In genomic region chr16:28984619-28985135, GRCh38 we compare ENCODE assay signal across 8 cellular contexts. TPM values are rescaled to one million over a fixed set of nuclear protein-coding genes. Genes with fewer than 3 reads are reported as not detected.
DNase-seq lines count a peak whose midpoint lies in the region; ATAC-seq, FAIRE-seq and TF ChIP-seq lines count a peak whose summit lies in the region.

LAT (plus strand) TSS chr16:28985052; CDS start chr16:28985418, 366 bp downstream.

- H3K36me3 ChIP-seq in RWPE2 (ENCODE audit: low read depth) = peaks cover 28% of the 10 kb centered on the region
- peaks cover 4 to 10% of the 10 kb centered on the region in 2 donors for H3K36me3 ChIP-seq in small intestine (ENCODE audit: control insufficient read depth in 2 of 2, insufficient read depth in 2 of 2, low read length in 2 of 2)
- H3K36me3 ChIP-seq in prostate gland = peaks cover 0 to 9% of the 10 kb centered on the region in 2 donors

- no peak within 1 kb of the TSS for H3K27ac ChIP-seq in RWPE2 (ENCODE audit: poor library complexity, severe bottlenecking)
- H3K27ac ChIP-seq in small intestine (ENCODE audit: low read depth in 1 of 2, low read length in 1 of 2) = peak within 1 kb of the TSS; percentile 63 to 84
- no peak within 1 kb of the TSS for H3K27ac ChIP-seq in prostate gland

- peak; percentile 60 for ATAC-seq in GM18498 (IDR thresholded peaks at IDR 0.05; ENCODE audit: unreplicated experiment)
- peak; percentile 18; the same call in 1 of the 3 replicates for ATAC-seq in RWPE2 (ENCODE audit: low read depth)

- no peak for FAIRE-seq in small intestine (lab: Jason Lieb, UNC)

- H3K4me1 ChIP-seq in RWPE2 (ENCODE audit: insufficient read depth, poor library complexity, severe bottlenecking) (no peaks in the 10 kb centered on the region), small intestine (ENCODE audit: control insufficient read depth in 2 of 2, insufficient read depth in 1 of 2, low read depth in 1 of 2, low read length in 1 of 2) (no peaks in the 10 kb centered on the region), prostate gland (replicated peaks) (no peaks in the 10 kb centered on the region)

- H3K9me3 ChIP-seq in RWPE2 (ENCODE audit: severe bottlenecking) (no peaks in the 10 kb centered on the region), small intestine (ENCODE audit: control insufficient read depth, low read depth) (no peaks in the 10 kb centered on the region), prostate gland (no peaks in the 10 kb centered on the region)

- H3K27me3 ChIP-seq in RWPE2 (ENCODE audit: insufficient read depth, poor library complexity, severe bottlenecking) = no peaks in the 10 kb centered on the region
- no peaks in the 10 kb centered on the region for H3K27me3 ChIP-seq in small intestine (ENCODE audit: control insufficient read depth in 2 of 2, insufficient read depth in 2 of 2, low read length in 2 of 2)
- H3K27me3 ChIP-seq in prostate gland (replicated peaks; ENCODE audit: insufficient read depth) = no peaks in the 10 kb centered on the region

- TF ChIP-seq CTCF in RWPE2 (IDR thresholded peaks at IDR 0.05; ENCODE audit: poor library complexity, severe bottlenecking) (no peak), prostate gland (IDR thresholded peaks at IDR 0.05) (no peak)

- intact Hi-C loops in prostate gland (cut with DNase I) = no loop called here

- DNase-seq in RWPE2 (ENCODE audit: low spot score) (peak; percentile 49), activated gamma-delta T cell treated with Interleukin-2 at 50 U/mL for 16 hours (peak; percentile 85), small intestine (peak; percentile 27), prostate gland (ENCODE audit: low spot score) (no peak), inferior parietal cortex (ENCODE audit: extremely low spot score) (no peak), NCI-H524 treated with DMSO at 0.1 percent for 48 hours (lab: John Stamatoyannopoulos, UW) (no peak), AG08395 (ENCODE audit: low spot score) (no peak)

- no peak for TF ChIP-seq POLR2A in prostate gland (IDR thresholded peaks at IDR 0.05)

- WGBS in small intestine, 3 donors = 55 to 71% (median 59%) methylated on average over 14 to 24 of the region's 24 CpGs
- 74% methylated on average over 7 of the region's 24 CpGs for WGBS in prostate gland

- no peak within 1 kb of the TSS for H3K4me3 ChIP-seq in RWPE2 (ENCODE audit: severe bottlenecking)
- peak within 1 kb of the TSS; percentile 3 to 48 for H3K4me3 ChIP-seq in small intestine (ENCODE audit: low read depth in 1 of 2, low read length in 2 of 2)
- no peak within 1 kb of the TSS for H3K4me3 ChIP-seq in prostate gland

RNA-seq across cellular contexts. Expression of gene LAT, which starts in this region (rescaled TPM):
- polyA plus RNA-seq in small intestine = 10 to 100 TPM in 2 of 3 donors, 1 to 10 TPM in 1; 7.5 to 19.2 (median 13.2) TPM
- total RNA-seq in prostate gland = 1 to 10 TPM; 4.7 to 5.7 TPM

Comparison
In these comparisons a context has a peak if more than half of its experiments do, and no peak if none do; other contexts are left out.
1. DNase-seq: peak in RWPE2 (single experiment), activated gamma-delta T cell treated with Interleukin-2 at 50 U/mL for 16 hours (single experiment) and small intestine (single experiment); none in prostate gland (single experiment), inferior parietal cortex (single experiment), NCI-H524 treated with DMSO at 0.1 percent for 48 hours (single experiment) and AG08395 (single experiment).
2. H3K27ac ChIP-seq: peak in small intestine (2 of 2); none in RWPE2 (single experiment) and prostate gland (0 of 2).
3. H3K4me3 ChIP-seq: peak in small intestine (2 of 2); none in RWPE2 (single experiment) and prostate gland (0 of 2).